19 cellular contexts compared by ENCODE assay signal in the genomic region with DNA sequence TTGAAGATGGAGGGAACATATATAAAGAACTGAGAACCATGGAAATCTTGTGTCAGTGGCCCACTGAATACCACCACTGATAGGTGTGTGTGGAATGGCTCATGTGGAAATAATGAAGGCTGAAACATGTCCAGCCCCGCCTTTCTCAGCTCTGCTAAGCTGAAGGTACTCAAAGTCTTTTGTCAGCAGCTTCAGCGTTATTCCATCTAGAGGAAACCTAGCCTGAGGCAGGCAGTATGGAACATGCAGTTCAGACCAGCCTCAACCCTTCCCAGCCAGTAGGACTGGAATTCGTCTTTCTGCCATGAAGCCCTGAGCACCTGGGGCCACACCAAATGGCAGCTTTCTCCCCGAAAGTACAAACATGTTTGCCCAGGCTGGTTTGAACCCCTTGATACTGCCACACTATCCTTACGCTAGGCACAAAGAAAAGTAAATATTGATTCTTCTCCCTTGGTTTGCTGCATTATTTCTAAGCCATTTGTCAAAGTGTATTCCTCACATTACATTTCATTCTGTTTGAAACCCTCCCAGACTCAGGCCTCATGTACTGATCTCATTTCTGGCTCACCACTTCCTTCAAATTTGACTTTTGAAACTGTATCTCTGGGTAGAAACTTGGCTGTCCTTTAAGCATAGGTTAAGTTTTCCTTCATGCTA. TPM values are rescaled to one million over a fixed set of nuclear protein-coding genes. Genes with fewer than 3 reads are reported as not detected.
DNase-seq lines count a peak whose midpoint lies in the region; ATAC-seq, FAIRE-seq and TF ChIP-seq lines count a peak whose summit lies in the region.
"Had no signal": no experiment of that assay in that cellular context is flagged by ENCODE, and none has a peak within 500 bp of the region (broad histone marks: within the 10 kb centered on the region; RNA-seq: fewer than 3 reads in every experiment).

No MANE protein-coding gene starts in this region.

- H3K4me1 Mint-ChIP-seq in effector memory CD8-positive, alpha-beta T cell (ENCODE audit: low read depth in 2 of 2) = no peaks in the 10 kb centered on the region
- H3K4me1 Mint-ChIP-seq: central memory CD8-positive, alpha-beta T cell had no signal

- peak; percentile 48 for DNase-seq in ELF-1 (ENCODE audit: low read depth, low spot score)
- DNase-seq in MV-4-11 (lab: John Stamatoyannopoulos, UW) = peak; percentile 14
- DNase-seq in body of pancreas = peak in 3 of 4 donors; percentile 13 to 22 (median 17)
- no peak for DNase-seq in pancreas
- no peak for DNase-seq in effector memory CD8-positive, alpha-beta T cell
- no peak for DNase-seq in activated CD4-positive, alpha-beta T cell treated with anti-CD3 and anti-CD28 coated beads, Interleukin-2, amount 50 U/mL, for 1 hour
- no peak for DNase-seq in NK-92 treated with Interleukin-12 subunit alpha and Interleukin-12 subunit beta, amount 100 ng/mL, for 24 hours (lab: John Stamatoyannopoulos, UW)
- DNase-seq: activated CD4-positive, alpha-beta T cell treated with anti-CD3 and anti-CD28 coated beads for 1 hour; GM23248; left cardiac atrium; MG63; substantia nigra; T-helper 2 cell had no signal

- no peak for FAIRE-seq in pancreas (lab: Jason Lieb, UNC)
- FAIRE-seq: GM12892, HTR-8/SVneo had no signal

- H3K36me3 ChIP-seq in body of pancreas (replicated peaks in 1 of 2; ENCODE audit: insufficient read depth in 1 of 2, low read depth in 2 of 2) (no peaks in the 10 kb centered on the region), pancreas (no peaks in the 10 kb centered on the region)
- H3K36me3 ChIP-seq: MG63 had no signal

- peaks cover 11% of the 10 kb centered on the region for H3K4me1 ChIP-seq in body of pancreas
- H3K4me1 ChIP-seq in pancreas = peaks cover 0 to 14% (median 10%) of the 10 kb centered on the region in 3 donors

- ATAC-seq in body of pancreas (peak; percentile 40), pancreas (peak; percentile 40 to 79 (median 78))
- ATAC-seq in effector memory CD8-positive, alpha-beta T cell (replicated peaks) = no peak
- ATAC-seq: activated naive CD4-positive, alpha-beta T cell treated with anti-CD3 and anti-CD28 coated beads, Interleukin-2, amount 50 U/mL, for 72 hours; left cardiac atrium had no signal

- H3K27me3 ChIP-seq in body of pancreas (no peaks in the 10 kb centered on the region), pancreas (no peaks in the 10 kb centered on the region)
- H3K27me3 ChIP-seq: MG63 had no signal

- H3K9me3 ChIP-seq in body of pancreas = no peaks in the 10 kb centered on the region
- H3K9me3 ChIP-seq in pancreas = no peaks in the 10 kb centered on the region
- H3K9me3 ChIP-seq: MG63 had no signal

- H3K4me3 Mint-ChIP-seq in effector memory CD8-positive, alpha-beta T cell = no peak overlapping the region
- H3K4me3 Mint-ChIP-seq: central memory CD8-positive, alpha-beta T cell had no signal

- no peak overlapping the region for H3K4me3 ChIP-seq in body of pancreas
- H3K4me3 ChIP-seq in pancreas = no peak overlapping the region
- H3K4me3 ChIP-seq: GM23248, MG63 had no signal

- H3K27ac Mint-ChIP-seq in effector memory CD8-positive, alpha-beta T cell = no peak overlapping the region
- H3K27ac Mint-ChIP-seq: progenitor cell of endocrine pancreas had no signal

- intact Hi-C loops in body of pancreas (cut with DNase I) (no loop called here), pancreas (cut with DNase I) (no loop called here)

- H3K36me3 Mint-ChIP-seq in effector memory CD8-positive, alpha-beta T cell (ENCODE audit: insufficient read depth) = no peaks in the 10 kb centered on the region
- H3K36me3 Mint-ChIP-seq: activated naive CD4-positive, alpha-beta T cell treated with anti-CD3 and anti-CD28 coated beads, Interleukin-2, amount 50 U/mL, for 72 hours had no signal

- WGBS in body of pancreas, 2 donors = 48 to 52% methylated on average over 5 of the region's 5 CpGs
- WGBS in pancreas, 2 donors = 49 to 63% methylated on average over 5 of the region's 5 CpGs

- no peaks in the 10 kb centered on the region for H3K27me3 Mint-ChIP-seq in effector memory CD8-positive, alpha-beta T cell
- H3K27me3 Mint-ChIP-seq: central memory CD8-positive, alpha-beta T cell; progenitor cell of endocrine pancreas had no signal

- TF ChIP-seq CTCF in body of pancreas (IDR thresholded peaks at IDR 0.05) = no peak
- TF ChIP-seq CTCF in pancreas (IDR thresholded peaks at IDR 0.05) = no peak

- no peaks in the 10 kb centered on the region for H3K9me3 Mint-ChIP-seq in effector memory CD8-positive, alpha-beta T cell
- H3K9me3 Mint-ChIP-seq: activated naive CD4-positive, alpha-beta T cell treated with anti-CD3 and anti-CD28 coated beads, Interleukin-2, amount 50 U/mL, for 72 hours; central memory CD8-positive, alpha-beta T cell had no signal

- no peak for TF ChIP-seq POLR2A in body of pancreas (IDR thresholded peaks at IDR 0.05)

- H3K27ac ChIP-seq in body of pancreas = no peak overlapping the region
- H3K27ac ChIP-seq in pancreas = no peak overlapping the region
- H3K27ac ChIP-seq: C4-2B, GM23248 had no signal

RNA-seq across cellular contexts. Expression of gene HOOK1, which starts 45.9 kb away (rescaled TPM):
- total RNA-seq in body of pancreas (10 to 100 TPM; 17.1 to 20.5 TPM), pancreas (10 to 100 TPM; 23.2 to 32.0 (median 28.4) TPM)
- 10 to 100 TPM; 10.9 to 18.2 TPM for polyA plus RNA-seq in pancreas
- total RNA-seq: GM23248 had no signal
- polyA plus RNA-seq: GM23248 had no signal

Comparison
In these comparisons a context has a peak if more than half of its experiments do, and no peak if none do; other contexts are left out.
1. DNase-seq: peak in ELF-1 (single experiment), MV-4-11 (single experiment) and body of pancreas (3 of 4); none in pancreas (0 of 6), effector memory CD8-positive, alpha-beta T cell (0 of 3), activated CD4-positive, alpha-beta T cell treated with anti-CD3 and anti-CD28 coated beads, Interleukin-2, amount 50 U/mL, for 1 hour (single experiment) and NK-92 treated with Interleukin-12 subunit alpha and Interleukin-12 subunit beta, amount 100 ng/mL, for 24 hours (single experiment).